9 cellular contexts compared by ENCODE assay signal in the genomic region with DNA sequence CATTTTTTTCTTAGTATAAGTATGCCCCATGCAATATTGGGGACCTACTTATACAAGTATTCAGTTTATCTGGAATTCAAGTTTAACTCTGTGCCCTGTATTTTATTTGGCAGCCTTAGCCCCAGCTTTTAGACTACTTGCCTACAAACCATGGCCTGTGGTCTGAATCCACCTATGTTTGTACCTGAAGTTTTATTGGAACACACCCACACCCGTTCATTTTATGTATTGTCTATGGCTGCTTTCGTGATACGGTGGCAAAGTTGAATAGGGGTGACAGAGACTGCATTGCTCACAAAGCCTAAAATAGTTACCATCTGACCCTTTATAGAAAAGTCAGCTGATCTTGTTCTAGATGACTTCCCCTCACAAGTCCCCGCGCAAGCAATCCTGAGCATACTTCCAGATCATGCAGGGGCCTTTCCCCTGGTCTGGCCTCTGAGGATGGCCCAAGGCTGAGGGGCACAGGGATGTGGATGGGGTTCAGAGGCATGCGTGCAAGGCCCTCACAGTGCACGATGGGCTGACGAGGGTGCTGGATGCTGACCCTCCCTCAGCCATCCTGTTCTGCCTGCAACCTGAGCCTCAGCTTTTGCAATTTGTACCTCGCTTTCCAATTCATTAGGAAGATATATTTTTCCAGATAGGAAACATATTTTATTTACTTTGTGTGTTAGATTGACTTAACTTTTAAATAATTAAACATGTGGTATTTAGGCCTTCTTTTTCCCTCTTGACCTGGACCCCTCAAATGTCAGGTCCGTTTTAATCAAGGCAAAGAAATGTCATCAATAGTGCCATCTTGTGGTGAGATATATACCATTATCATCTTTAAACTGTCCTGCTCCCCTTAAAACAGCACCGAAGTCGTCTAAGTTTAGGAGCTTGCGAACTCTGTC.
A peak's percentile ranks its signal among the peaks of the same experiment; 100 is the strongest.
DNase-seq lines count a peak whose midpoint lies in the region; ATAC-seq and TF ChIP-seq lines count a peak whose summit lies in the region.
"Had no signal": no experiment of that assay in that cellular context is flagged by ENCODE, and none has a peak within 500 bp of the region (broad histone marks: within the 10 kb centered on the region; RNA-seq: fewer than 3 reads in every experiment).

No MANE protein-coding gene starts in this region.

- intact Hi-C loops in psoas muscle (cut with DNase I): loop anchor here (2.0 to 5.0 kb wide), 2 partner anchors 546 to 792 kb away; partner anchors contain the start of gene FUT8 (in 1 of the 2)

- CTCF ChIA-PET in T-cell (lab: Charles Lee): interaction anchor here (0.5 to 4.8 kb wide), 21 partner anchors 8 to 1022 kb away, joined by 3 to 73 read pairs (median 5); partner anchors contain the start of gene FUT8 (in 1 of the 2)

- no peak overlapping the region for H3K4me3 Mint-ChIP-seq in T-cell

- H3K27me3 ChIP-seq in psoas muscle (ENCODE audit: insufficient read depth in 3 of 3, low read length in 2 of 3): peaks cover 0 to 6% (median 0%) of the 10 kb centered on the region in 3 donors
- H3K27me3 ChIP-seq: SJSA1 had no signal

- H3K36me3 ChIP-seq in psoas muscle (ENCODE audit: insufficient read depth in 1 of 2, low read depth in 1 of 2): no peaks in the 10 kb centered on the region
- H3K36me3 ChIP-seq: SJSA1 had no signal

- H3K4me1 ChIP-seq in psoas muscle: no peaks in the 10 kb centered on the region
- H3K4me1 ChIP-seq: SJSA1 had no signal

- no peak overlapping the region for H3K27ac ChIP-seq in psoas muscle
- H3K27ac ChIP-seq: SJSA1 had no signal

- ATAC-seq in GM19351 (IDR thresholded peaks at IDR 0.05; ENCODE audit: unreplicated experiment) (peak; percentile 52), T-cell (replicated peaks in 1 of 4) (peak; percentile 59 to 74 (median 62)), psoas muscle (peak in 2 of 4 donors; percentile 42 to 63)

- H3K36me3 Mint-ChIP-seq in T-cell: no peaks in the 10 kb centered on the region

- H3K9me3 Mint-ChIP-seq in T-cell: no peaks in the 10 kb centered on the region

- POLR2A ChIA-PET in T-cell (lab: Charles Lee): interaction anchor here in 1 of 2 donors (0.7 kb wide), 1 partner anchor 837 kb away, joined by 3 read pairs; no protein-coding TSS in a partner anchor

- DNase-seq in COR-L47 (lab: John Stamatoyannopoulos, UW) (peak; percentile 20), Kasumi-1 (lab: John Stamatoyannopoulos, UW) (peak; percentile 44 to 71), T-cell (no peak), foreskin fibroblast (peak; percentile 6 to 45), psoas muscle (no peak), activated gamma-delta T cell treated with Interleukin-2 at 50 U/mL for 16 hours (no peak)
- DNase-seq in activated CD4-positive, CD25-positive, alpha-beta regulatory T cell treated with anti-CD3 and anti-CD28 coated beads, Interleukin-2, amount 50 U/mL, for 72 hours: no peak

- H3K4me3 ChIP-seq in foreskin fibroblast (ENCODE audit: low read depth in 1 of 2, low read length in 2 of 2) (no peak overlapping the region), psoas muscle (no peak overlapping the region)
- H3K4me3 ChIP-seq: SJSA1 had no signal

- no peaks in the 10 kb centered on the region for H3K27me3 Mint-ChIP-seq in T-cell

- H3K9me3 ChIP-seq in psoas muscle: no peaks in the 10 kb centered on the region
- H3K9me3 ChIP-seq: SJSA1 had no signal

- H3K27ac Mint-ChIP-seq in T-cell: no peak overlapping the region

- peaks cover 24 to 30% (median 27%) of the 10 kb centered on the region in 3 donors for H3K4me1 Mint-ChIP-seq in T-cell

- WGBS in psoas muscle, 3 donors: 59 to 63% (median 61%) methylated on average over 13 of the region's 13 CpGs

- TF ChIP-seq CTCF in foreskin fibroblast (IDR thresholded peaks at IDR 0.05; ENCODE audit: low read depth, low read length) (peak; percentile 22), psoas muscle (IDR thresholded peaks at IDR 0.05) (peak; percentile 43)

Comparison
In these comparisons a context has a peak if more than half of its experiments do, and no peak if none do; other contexts are left out.
1. DNase-seq: peak in COR-L47 (single experiment), Kasumi-1 (2 of 2) and foreskin fibroblast (2 of 2); none in T-cell (0 of 34), psoas muscle (0 of 2), activated gamma-delta T cell treated with Interleukin-2 at 50 U/mL for 16 hours (single experiment) and activated CD4-positive, CD25-positive, alpha-beta regulatory T cell treated with anti-CD3 and anti-CD28 coated beads, Interleukin-2, amount 50 U/mL, for 72 hours (single experiment).